ENCODE assay signal across 1 cellular context in the genomic region with DNA sequence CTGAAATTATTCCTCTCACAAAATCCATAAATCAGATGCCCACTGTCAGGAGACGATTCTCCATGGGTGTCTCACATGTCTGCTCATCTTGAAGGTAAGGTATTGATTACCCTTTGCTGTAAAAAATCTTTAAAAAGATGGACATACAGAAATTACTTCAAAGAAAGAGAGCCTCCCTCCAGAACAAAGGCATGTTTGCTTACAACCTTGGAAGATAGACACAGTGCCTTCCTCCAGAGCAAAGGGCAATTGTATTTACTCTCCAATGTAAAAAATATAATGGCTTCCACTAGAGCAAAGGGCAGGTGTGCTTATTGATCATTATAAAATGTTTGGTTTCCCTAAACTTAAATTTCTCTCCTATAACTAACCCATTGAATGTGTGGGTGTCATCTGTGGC.
TF ChIP-seq lines count a peak whose summit lies in the region.

No MANE protein-coding gene starts in this region.

TF ChIP-seq in HepG2, 621 proteins besides CTCF, POLR2A, EP300 and RAD21 (continued from another document):
- TF ChIP-seq TCF7L2 (IDR thresholded peaks at IDR 0.05; ENCODE audit: low read depth, low read length) (peak; percentile 45; the same call in 1 of the 2 replicates), PPARG (CRISPR knock-in tag; conservative IDR thresholded peaks at IDR 0.05) (peak; percentile 97), CCDC6 (CRISPR knock-in tag; IDR thresholded peaks at IDR 0.05) (no peak), FOXA3 (CRISPR knock-in tag; IDR thresholded peaks at IDR 0.05) (peak; percentile 59), SIN3A (IDR thresholded peaks at IDR 0.05; ENCODE audit: borderline replicate concordance, low read depth, low read length) (no peak), ZNF292 (CRISPR knock-in tag; IDR thresholded peaks at IDR 0.05; ENCODE audit: borderline replicate concordance, low read depth) (no peak), NR2F2 (IDR thresholded peaks at IDR 0.05; ENCODE audit: borderline replicate concordance, low read depth) (0 out of 2 replicates have a peak, but pooled peaks have one; percentile 23), ZSCAN9 (CRISPR knock-in tag; IDR thresholded peaks at IDR 0.05; ENCODE audit: borderline replicate concordance) (no peak), RFX3 (CRISPR knock-in tag; IDR thresholded peaks at IDR 0.05) (no peak), MTA3 (CRISPR knock-in tag; IDR thresholded peaks at IDR 0.05) (no peak), SOX13 (IDR thresholded peaks at IDR 0.05) (no peak), SOX13 (CRISPR knock-in tag; conservative IDR thresholded peaks at IDR 0.05 in 1 of 2, IDR thresholded peaks at IDR 0.05 in 1 of 2) (peak in 1 of 2 experiments; percentile 79; a peak in 2 of 4 replicates), RXRB (CRISPR knock-in tag; IDR thresholded peaks at IDR 0.05; ENCODE audit: borderline replicate concordance) (peak; percentile 72), SMYD3 (CRISPR knock-in tag; IDR thresholded peaks at IDR 0.05) (no peak), YEATS2 (CRISPR knock-in tag; IDR thresholded peaks at IDR 0.05; ENCODE audit: borderline replicate concordance) (no peak), BRD4 (CRISPR knock-in tag; IDR thresholded peaks at IDR 0.05) (no peak), RBM22 (optimal IDR thresholded peaks at IDR 0.05; ENCODE audit: low read length) (no peak), HOXA9 (CRISPR knock-in tag; IDR thresholded peaks at IDR 0.05; ENCODE audit: borderline replicate concordance) (no peak), CREB1 (IDR thresholded peaks at IDR 0.05) (no peak), CREB1 (CRISPR knock-in tag; IDR thresholded peaks at IDR 0.05) (no peak), CREM (IDR thresholded peaks at IDR 0.05) (peak; percentile 56; the same call in 1 of the 2 replicates), CREM (CRISPR knock-in tag; IDR thresholded peaks at IDR 0.05) (no peak), FOXO1 (CRISPR knock-in tag; IDR thresholded peaks at IDR 0.05) (no peak), PHF21A (CRISPR knock-in tag; IDR thresholded peaks at IDR 0.05) (no peak), KDM2A (CRISPR knock-in tag; IDR thresholded peaks at IDR 0.05; ENCODE audit: borderline replicate concordance, low read depth) (no peak)
- TF ChIP-seq, protein P1, sequence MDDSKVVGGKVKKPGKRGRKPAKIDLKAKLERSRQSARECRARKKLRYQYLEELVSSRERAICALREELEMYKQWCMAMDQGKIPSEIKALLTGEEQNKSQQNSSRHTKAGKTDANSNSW (CRISPR knock-in tag; IDR thresholded peaks at IDR 0.05; ENCODE audit: borderline replicate concordance), result no peak
- TF ChIP-seq, protein P2, sequence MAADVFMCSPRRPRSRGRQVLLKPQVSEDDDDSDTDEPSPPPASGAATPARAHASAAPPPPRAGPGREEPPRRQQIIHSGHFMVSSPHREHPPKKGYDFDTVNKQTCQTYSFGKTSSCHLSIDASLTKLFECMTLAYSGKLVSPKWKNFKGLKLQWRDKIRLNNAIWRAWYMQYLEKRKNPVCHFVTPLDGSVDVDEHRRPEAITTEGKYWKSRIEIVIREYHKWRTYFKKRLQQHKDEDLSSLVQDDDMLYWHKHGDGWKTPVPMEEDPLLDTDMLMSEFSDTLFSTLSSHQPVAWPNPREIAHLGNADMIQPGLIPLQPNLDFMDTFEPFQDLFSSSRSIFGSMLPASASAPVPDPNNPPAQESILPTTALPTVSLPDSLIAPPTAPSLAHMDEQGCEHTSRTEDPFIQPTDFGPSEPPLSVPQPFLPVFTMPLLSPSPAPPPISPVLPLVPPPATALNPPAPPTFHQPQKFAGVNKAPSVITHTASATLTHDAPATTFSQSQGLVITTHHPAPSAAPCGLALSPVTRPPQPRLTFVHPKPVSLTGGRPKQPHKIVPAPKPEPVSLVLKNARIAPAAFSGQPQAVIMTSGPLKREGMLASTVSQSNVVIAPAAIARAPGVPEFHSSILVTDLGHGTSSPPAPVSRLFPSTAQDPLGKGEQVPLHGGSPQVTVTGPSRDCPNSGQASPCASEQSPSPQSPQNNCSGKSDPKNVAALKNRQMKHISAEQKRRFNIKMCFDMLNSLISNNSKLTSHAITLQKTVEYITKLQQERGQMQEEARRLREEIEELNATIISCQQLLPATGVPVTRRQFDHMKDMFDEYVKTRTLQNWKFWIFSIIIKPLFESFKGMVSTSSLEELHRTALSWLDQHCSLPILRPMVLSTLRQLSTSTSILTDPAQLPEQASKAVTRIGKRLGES (CRISPR knock-in tag; IDR thresholded peaks at IDR 0.05; ENCODE audit: borderline replicate concordance), result no peak
- TF ChIP-seq, protein P3, sequence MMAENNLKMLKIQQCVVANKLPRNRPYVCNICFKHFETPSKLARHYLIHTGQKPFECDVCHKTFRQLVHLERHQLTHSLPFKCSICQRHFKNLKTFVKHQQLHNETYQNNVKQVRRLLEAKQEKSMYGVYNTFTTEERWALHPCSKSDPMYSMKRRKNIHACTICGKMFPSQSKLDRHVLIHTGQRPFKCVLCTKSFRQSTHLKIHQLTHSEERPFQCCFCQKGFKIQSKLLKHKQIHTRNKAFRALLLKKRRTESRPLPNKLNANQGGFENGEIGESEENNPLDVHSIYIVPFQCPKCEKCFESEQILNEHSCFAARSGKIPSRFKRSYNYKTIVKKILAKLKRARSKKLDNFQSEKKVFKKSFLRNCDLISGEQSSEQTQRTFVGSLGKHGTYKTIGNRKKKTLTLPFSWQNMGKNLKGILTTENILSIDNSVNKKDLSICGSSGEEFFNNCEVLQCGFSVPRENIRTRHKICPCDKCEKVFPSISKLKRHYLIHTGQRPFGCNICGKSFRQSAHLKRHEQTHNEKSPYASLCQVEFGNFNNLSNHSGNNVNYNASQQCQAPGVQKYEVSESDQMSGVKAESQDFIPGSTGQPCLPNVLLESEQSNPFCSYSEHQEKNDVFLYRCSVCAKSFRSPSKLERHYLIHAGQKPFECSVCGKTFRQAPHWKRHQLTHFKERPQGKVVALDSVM (CRISPR knock-in tag; IDR thresholded peaks at IDR 0.05), result no peak
- TF ChIP-seq, protein P4, sequence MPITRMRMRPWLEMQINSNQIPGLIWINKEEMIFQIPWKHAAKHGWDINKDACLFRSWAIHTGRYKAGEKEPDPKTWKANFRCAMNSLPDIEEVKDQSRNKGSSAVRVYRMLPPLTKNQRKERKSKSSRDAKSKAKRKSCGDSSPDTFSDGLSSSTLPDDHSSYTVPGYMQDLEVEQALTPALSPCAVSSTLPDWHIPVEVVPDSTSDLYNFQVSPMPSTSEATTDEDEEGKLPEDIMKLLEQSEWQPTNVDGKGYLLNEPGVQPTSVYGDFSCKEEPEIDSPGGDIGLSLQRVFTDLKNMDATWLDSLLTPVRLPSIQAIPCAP (CRISPR knock-in tag; IDR thresholded peaks at IDR 0.05; ENCODE audit: low read depth), result no peak
